Comparison of ENCODE assay signal across 1 cellular context in the genomic region with DNA sequence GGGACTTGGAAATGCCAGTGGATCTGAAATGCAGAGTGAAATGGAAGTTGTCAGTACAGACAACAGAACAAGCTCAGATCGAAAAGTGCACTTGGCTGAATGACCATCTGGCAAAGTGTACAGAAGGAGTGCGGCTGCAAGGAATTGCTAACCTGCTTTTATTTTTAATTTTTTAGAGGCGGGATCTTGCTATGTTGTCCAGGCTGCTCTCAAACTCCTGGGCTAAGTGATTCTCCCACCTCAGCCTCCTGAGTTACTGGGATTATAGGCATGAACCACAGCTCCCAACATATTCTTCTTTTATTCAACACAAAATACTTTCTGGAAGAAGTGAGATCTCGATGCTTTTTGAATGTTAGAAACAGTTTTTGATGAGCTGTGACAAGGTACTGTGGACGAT.
A peak's percentile ranks its signal among the peaks of the same experiment; 100 is the strongest.
TF ChIP-seq lines count a peak whose summit lies in the region.

No MANE protein-coding gene starts in this region.

TF ChIP-seq in HepG2, 621 proteins besides CTCF, POLR2A, EP300 and RAD21:
- no peak for TF ChIP-seq KMT2A (CRISPR knock-in tag; IDR thresholded peaks at IDR 0.05)
- peak; percentile 70 for TF ChIP-seq ZNF121 (CRISPR knock-in tag; IDR thresholded peaks at IDR 0.05)
